In genomic region chrX:40550069-40550468, GRCh38 we compare ENCODE assay signal across 17 cellular contexts. TPM values are rescaled to one million over a fixed set of nuclear protein-coding genes. Genes with fewer than 3 reads are reported as not detected.
DNase-seq lines count a peak whose midpoint lies in the region; ATAC-seq, FAIRE-seq and TF ChIP-seq lines count a peak whose summit lies in the region.
"Had no signal": no experiment of that assay in that cellular context is flagged by ENCODE, and none has a peak within 500 bp of the region (broad histone marks: within the 10 kb centered on the region; RNA-seq: fewer than 3 reads in every experiment).

No MANE protein-coding gene starts in this region.

- no peak overlapping the region for H3K4me3 Mint-ChIP-seq in CD4-positive, alpha-beta memory T cell
- no peak overlapping the region for H3K4me3 Mint-ChIP-seq in immature natural killer cell
- H3K4me3 Mint-ChIP-seq: activated naive CD4-positive, alpha-beta T cell treated with anti-CD3 and anti-CD28 coated beads for 36 hours; H9; neural crest cell had no signal

- POLR2A ChIA-PET in CD4-positive, alpha-beta memory T cell (lab: Charles Lee; ENCODE audit: partially characterized antibody), result no interaction called here
- POLR2A ChIA-PET in HepG2 (lab: Yijun Ruan, JAX), result no interaction called here

- no peak for TF ChIP-seq POLR2A in HepG2 (IDR thresholded peaks at IDR 0.05; ENCODE audit: insufficient read depth in 1 of 2, low read depth in 2 of 2, low read length in 2 of 2)

- H3K27me3 Mint-ChIP-seq in CD4-positive, alpha-beta memory T cell, result no peaks in the 10 kb centered on the region
- H3K27me3 Mint-ChIP-seq in immature natural killer cell (ENCODE audit: low read depth in 3 of 3), result peaks cover 0 to 14% (median 2%) of the 10 kb centered on the region in 3 donors

- H4K8ac ChIP-seq in mesenchymal stem cell (ENCODE audit: low read length), result no peak overlapping the region

- no peak overlapping the region for H2BK15ac ChIP-seq in mesenchymal stem cell (ENCODE audit: low read depth, poor library complexity, severe bottlenecking)

- BruUV-seq in HepG2 (replicated peaks; lab: Mats Ljungman, UMichigan), result no TSS peak

- H3K4me2 ChIP-seq in HepG2 (ENCODE audit: low read depth, low read length) (no peak overlapping the region), mesenchymal stem cell (ENCODE audit: low read length, poor library complexity, severe bottlenecking) (no peak overlapping the region)

- no peak overlapping the region for H4K91ac ChIP-seq in mesenchymal stem cell (ENCODE audit: low read length)

- no peaks in the 10 kb centered on the region for H3K9me3 Mint-ChIP-seq in CD4-positive, alpha-beta memory T cell
- no peaks in the 10 kb centered on the region for H3K9me3 Mint-ChIP-seq in immature natural killer cell
- H3K9me3 Mint-ChIP-seq: activated naive CD4-positive, alpha-beta T cell treated with anti-CD3 and anti-CD28 coated beads for 36 hours; neural crest cell had no signal

- H3K14ac ChIP-seq in mesenchymal stem cell (ENCODE audit: low read length in 2 of 2), result no peak overlapping the region

- H3K4me1 Mint-ChIP-seq in CD4-positive, alpha-beta memory T cell, result no peaks in the 10 kb centered on the region
- no peaks in the 10 kb centered on the region for H3K4me1 Mint-ChIP-seq in immature natural killer cell
- H3K4me1 Mint-ChIP-seq: neural crest cell had no signal

- no peak for TF ChIP-seq EP300 in HepG2 (IDR thresholded peaks at IDR 0.05; ENCODE audit: low read depth in 2 of 2, low read length in 2 of 2)
- TF ChIP-seq EP300 in HepG2 (CRISPR knock-in tag; IDR thresholded peaks at IDR 0.05; ENCODE audit: borderline replicate concordance), result no peak

- in situ Hi-C loops in HepG2 (cut with HindIII; ENCODE audit: extremely low pct_ligation_motif_present, low pct_unique_long_range_greater_than_20kb), result no loop called here

- no peak overlapping the region for H3K27ac ChIP-seq in CD4-positive, alpha-beta memory T cell (ENCODE audit: low read depth, low read length)
- H3K27ac ChIP-seq in HepG2 (ENCODE audit: extremely low read length, insufficient read depth, low read length) (no peak overlapping the region), mesenchymal stem cell (ENCODE audit: low read length, poor library complexity, severe bottlenecking) (no peak overlapping the region)
- H3K27ac ChIP-seq: heart left ventricle had no signal

- H2AFZ ChIP-seq in HepG2 (ENCODE audit: low read length) (no peak overlapping the region), mesenchymal stem cell (ENCODE audit: low read depth, low read length) (no peak overlapping the region)

- H3K27ac Mint-ChIP-seq in CD4-positive, alpha-beta memory T cell, result no peak overlapping the region
- no peak overlapping the region for H3K27ac Mint-ChIP-seq in immature natural killer cell
- H3K27ac Mint-ChIP-seq: activated naive CD4-positive, alpha-beta T cell treated with anti-CD3 and anti-CD28 coated beads for 36 hours; H9 had no signal

- no peaks in the 10 kb centered on the region for H3K79me2 ChIP-seq in HepG2 (ENCODE audit: insufficient read depth, low read length)

- H3K36me3 ChIP-seq in CD4-positive, alpha-beta memory T cell (ENCODE audit: insufficient read depth, low read length), result no peaks in the 10 kb centered on the region
- H3K36me3 ChIP-seq in HepG2 (replicated peaks in 1 of 2; ENCODE audit: control insufficient read depth in 1 of 2, insufficient read depth in 2 of 2, low read length in 2 of 2) (no peaks in the 10 kb centered on the region), mesenchymal stem cell (ENCODE audit: control insufficient read depth in 1 of 2, insufficient read depth in 2 of 2, low read depth in 1 of 2, low read length in 2 of 2) (no peaks in the 10 kb centered on the region)
- H3K36me3 ChIP-seq: heart left ventricle had no signal

- no peak overlapping the region for H3K18ac ChIP-seq in mesenchymal stem cell (ENCODE audit: low read depth in 1 of 2, low read length in 2 of 2)

- H3K9ac ChIP-seq in HepG2 (ENCODE audit: insufficient read depth, low read depth, low read length) (no peak overlapping the region), mesenchymal stem cell (ENCODE audit: low read length) (no peak overlapping the region)

- H3K4ac ChIP-seq in mesenchymal stem cell (ENCODE audit: low read depth in 1 of 2, low read length in 2 of 2), result no peak overlapping the region

- no peaks in the 10 kb centered on the region for H3K36me3 Mint-ChIP-seq in CD4-positive, alpha-beta memory T cell
- H3K36me3 Mint-ChIP-seq in immature natural killer cell, result no peaks in the 10 kb centered on the region

- intact Hi-C loops in CD4-positive, alpha-beta memory T cell (cut with micrococcal nuclease), result no loop called here
- intact Hi-C loops in HepG2 (cut with micrococcal nuclease; ENCODE audit: unreplicated experiment), result no loop called here

- no peak overlapping the region for H2AK5ac ChIP-seq in mesenchymal stem cell (ENCODE audit: low read length, severe bottlenecking)

- FAIRE-seq in HepG2 (lab: Jason Lieb, UNC), result no peak
- FAIRE-seq: TTC549 had no signal

- ATAC-seq in HepG2, result no peak
- ATAC-seq: heart left ventricle, left lobe of liver, sciatic nerve had no signal

- H3K23ac ChIP-seq in mesenchymal stem cell (ENCODE audit: low read length in 2 of 2), result no peak overlapping the region

- no peak for TF ChIP-seq CTCF in HepG2 (CRISPR knock-in tag; IDR thresholded peaks at IDR 0.05)

- DNase-seq in DMS79 treated with DMSO at 0.1 percent for 48 hours (lab: John Stamatoyannopoulos, UW) (peak; percentile 51), NCI-H2081 (lab: John Stamatoyannopoulos, UW) (peak; percentile 60 to 68), NCI-H82 (lab: John Stamatoyannopoulos, UW) (peak; percentile 96), glomerular visceral epithelial cell (ENCODE audit: extremely low spot score) (peak; percentile 13), immature natural killer cell (no peak), HepG2 (ENCODE audit: low spot score) (no peak), mesenchymal stem cell (no peak)
- DNase-seq in CD4-positive, alpha-beta memory T cell, result no peak
- DNase-seq: activated CD8-positive, alpha-beta memory T cell treated with anti-CD3 and anti-CD28 coated beads for 24 hours; activated naive CD4-positive, alpha-beta T cell treated with anti-CD3 and anti-CD28 coated beads for 36 hours; central memory CD4-positive, alpha-beta T cell; H9 had no signal

- H2BK120ac ChIP-seq in mesenchymal stem cell (ENCODE audit: low read depth, low read length), result no peak overlapping the region

- no peaks in the 10 kb centered on the region for H3K9me3 ChIP-seq in CD4-positive, alpha-beta memory T cell (ENCODE audit: control insufficient read depth in 1 of 2, low read length in 2 of 2)
- H3K9me3 ChIP-seq in HepG2 (ENCODE audit: low read length) (no peaks in the 10 kb centered on the region), mesenchymal stem cell (ENCODE audit: control insufficient read depth, low read length) (no peaks in the 10 kb centered on the region)
- H3K9me3 ChIP-seq: heart left ventricle had no signal

- H3K79me1 ChIP-seq in mesenchymal stem cell (replicated peaks; ENCODE audit: low read length, poor library complexity, severe bottlenecking), result no peaks in the 10 kb centered on the region

- H3K4me1 ChIP-seq in CD4-positive, alpha-beta memory T cell (ENCODE audit: insufficient read depth, low read length), result no peaks in the 10 kb centered on the region
- H3K4me1 ChIP-seq in HepG2 (ENCODE audit: insufficient read depth, low read length), result peaks cover 8% of the 10 kb centered on the region; the same call in 1 of the 2 replicates
- peaks cover 4% of the 10 kb centered on the region for H3K4me1 ChIP-seq in mesenchymal stem cell (ENCODE audit: control insufficient read depth, insufficient read depth, low read depth, low read length)

- H4K20me1 ChIP-seq in HepG2 (ENCODE audit: insufficient read depth, low read length), result no peaks in the 10 kb centered on the region

- no peak overlapping the region for H2BK12ac ChIP-seq in mesenchymal stem cell (ENCODE audit: low read length in 2 of 2)

- WGBS in HepG2 (ENCODE audit: low lambda C conversion rate), result 79% methylated on average over 1 of the region's 9 CpGs
- 83% methylated on average over 8 of the region's 9 CpGs for WGBS in mesenchymal stem cell

- no peak overlapping the region for H3K4me3 ChIP-seq in CD4-positive, alpha-beta memory T cell (ENCODE audit: low read length in 2 of 2)
- H3K4me3 ChIP-seq in HepG2 (replicated peaks in 1 of 3; ENCODE audit: insufficient read depth in 1 of 3, low read depth in 2 of 3, low read length in 3 of 3) (no peak overlapping the region), mesenchymal stem cell (ENCODE audit: insufficient read depth in 1 of 2, low read depth in 1 of 2, low read length in 2 of 2) (no peak overlapping the region)
- H3K4me3 ChIP-seq: heart left ventricle had no signal

- CTCF ChIA-PET in CD4-positive, alpha-beta memory T cell (lab: Charles Lee; ENCODE audit: partially characterized antibody), result interaction anchor here (0.7 kb wide), 1 partner anchor 11 kb away, joined by 3 read pairs; no protein-coding TSS in a partner anchor
- CTCF ChIA-PET in HepG2 (lab: Yijun Ruan, JAX; ENCODE audit: low intra/inter-chr PET ratio, low total read pairs), result no interaction called here

- no peaks in the 10 kb centered on the region for H3K27me3 ChIP-seq in CD4-positive, alpha-beta memory T cell (ENCODE audit: insufficient read depth, low read length)
- H3K27me3 ChIP-seq in HepG2 (ENCODE audit: control insufficient read depth in 1 of 2, insufficient read depth in 2 of 2, low read length in 2 of 2) (peaks cover 0 to 1% of the 10 kb centered on the region in 2 experiments; a peak in 1 of 5 replicates), mesenchymal stem cell (ENCODE audit: control insufficient read depth in 1 of 2, insufficient read depth in 1 of 2, low read length in 2 of 2) (peaks cover 7 to 68% of the 10 kb centered on the region in 2 experiments)

- no peak overlapping the region for H2BK5ac ChIP-seq in mesenchymal stem cell (ENCODE audit: low read depth, low read length, poor library complexity, severe bottlenecking)

- no peak for TF ChIP-seq RAD21 in HepG2 (CRISPR knock-in tag; IDR thresholded peaks at IDR 0.05)

RNA-seq across cellular contexts. Expression of gene ATP6AP2, which starts 30.7 kb away (rescaled TPM):
- total RNA-seq in CD4-positive, alpha-beta memory T cell, result 10 to 100 TPM; 80.9 to 86.5 TPM
- polyA plus RNA-seq in CD4-positive, alpha-beta memory T cell, result 100 to 1,000 TPM; 191 to 254 TPM
- 100 to 1,000 TPM; 212 to 252 (median 220) TPM for polyA plus RNA-seq in immature natural killer cell
- 29.0 and 55.6 TPM in 2 replicates for total RNA-seq in HepG2 (2016; rRNA removed; fragmentation: Illumina TruSeq; extraction: Trizol)
- total RNA-seq in HepG2 (2016; cell fraction: cytosol; rRNA removed; fragmentation: Illumina TruSeq; extraction: Trizol; ENCODE audit: low read depth), result 4.1 TPM in 2 replicates
- 32.6 and 56.9 TPM in 2 replicates for total RNA-seq in HepG2 (2016; cell fraction: insoluble cytoplasmic fraction; rRNA removed; fragmentation: Illumina TruSeq; extraction: Trizol)
- 7.8 and 9.1 TPM in 2 replicates for total RNA-seq in HepG2 (2016; cell fraction: membrane; rRNA removed; fragmentation: Illumina TruSeq; extraction: Trizol)
- 52.1 and 67.7 TPM in 2 replicates for total RNA-seq in HepG2 (2016; cell fraction: nucleus; rRNA removed; fragmentation: Illumina TruSeq; extraction: Trizol)
- polyA plus RNA-seq in HepG2 (2011; rRNA removed), result 93.5 and 108 TPM in 2 replicates
- polyA plus RNA-seq in HepG2 (2011; cell fraction: cytosol; rRNA removed), result 53.3 and 81.4 TPM in 2 replicates
- polyA plus RNA-seq in HepG2 (2011; cell fraction: nucleus; rRNA removed), result 24.6 and 29.7 TPM in 2 replicates
- polyA plus RNA-seq in HepG2 (2012), result 58.5 and 72.4 TPM in 2 replicates
- 4.0 and 4.1 TPM in 2 replicates for polyA plus RNA-seq in HepG2 (2016; cell fraction: cytosol; fragmentation: Illumina TruSeq; extraction: Trizol; ENCODE audit: low read depth)
- 35.9 and 36.1 TPM in 2 replicates for polyA plus RNA-seq in HepG2 (2016; cell fraction: insoluble cytoplasmic fraction; fragmentation: Illumina TruSeq; extraction: Trizol; ENCODE audit: low read depth)
- polyA plus RNA-seq in HepG2 (2016; cell fraction: membrane; fragmentation: Illumina TruSeq; extraction: Trizol; ENCODE audit: low read depth), result 6.9 and 7.3 TPM in 2 replicates
- polyA plus RNA-seq in HepG2 (2016; cell fraction: nucleus; fragmentation: Illumina TruSeq; extraction: Trizol; ENCODE audit: insufficient read depth, low read depth), result 84.4 and 93.6 TPM in 2 replicates
- 46.6 and 99.6 TPM in 2 replicates for polyA minus RNA-seq in HepG2 (2011; rRNA and poly(A)+ RNA removed; ENCODE audit: low replicate concordance)
- 54.8 and 81.6 TPM in 2 replicates for polyA minus RNA-seq in HepG2 (2011; cell fraction: cytosol; rRNA and poly(A)+ RNA removed)
- polyA minus RNA-seq in HepG2 (2011; cell fraction: nucleus; rRNA and poly(A)+ RNA removed), result 29.4 and 33.7 TPM in 2 replicates
- 124 TPM for polyA plus RNA-seq in mesenchymal stem cell (2013, experiment 1 of 2)
- polyA plus RNA-seq in mesenchymal stem cell (2013, experiment 2 of 2), result 132 TPM

Comparison
In these comparisons a context has a peak if more than half of its experiments do, and no peak if none do; other contexts are left out.
1. DNase-seq: peak in DMS79 treated with DMSO at 0.1 percent for 48 hours (single experiment), NCI-H2081 (2 of 2), NCI-H82 (single experiment) and glomerular visceral epithelial cell (single experiment); none in CD4-positive, alpha-beta memory T cell (0 of 5), immature natural killer cell (0 of 3), HepG2 (single experiment) and mesenchymal stem cell (single experiment).